15 cellular contexts compared by ENCODE assay signal in genomic region chr12:19411234-19412221, GRCh38. TPM values are rescaled to one million over a fixed set of nuclear protein-coding genes. Genes with fewer than 3 reads are reported as not detected.
DNase-seq lines count a peak whose midpoint lies in the region; ATAC-seq and TF ChIP-seq lines count a peak whose summit lies in the region.
"Had no signal": no experiment of that assay in that cellular context is flagged by ENCODE, and none has a peak within 500 bp of the region (broad histone marks: within the 10 kb centered on the region; RNA-seq: fewer than 3 reads in every experiment).

No MANE protein-coding gene starts in this region.

- TF ChIP-seq POLR2A in gastrocnemius medialis (IDR thresholded peaks at IDR 0.05), result no peak

- H3K27me3 ChIP-seq in hepatocyte (no peaks in the 10 kb centered on the region), gastrocnemius medialis (peaks cover 0 to 2% (median 0%) of the 10 kb centered on the region in 3 donors)
- H3K27me3 ChIP-seq: brain microvascular endothelial cell had no signal

- peak; percentile 45 for DNase-seq in astrocyte of the hippocampus (ENCODE audit: low read depth, low spot score)
- no peak for DNase-seq in hepatocyte (ENCODE audit: low spot score)
- no peak for DNase-seq in gastrocnemius medialis
- DNase-seq in activated naive CD4-positive, alpha-beta T cell treated with Interleukin-2 at 50 U/mL for 16 hours, result no peak
- DNase-seq in AG08395 (ENCODE audit: low spot score), result no peak
- DNase-seq: activated gamma-delta T cell; brain microvascular endothelial cell; COR-L47; lower lobe of right lung; natural killer cell; NK-92 treated with Interleukin-12 subunit alpha and Interleukin-12 subunit beta, amount 100 ng/mL, for 24 hours; SHP77 treated with DMSO at 0.1 percent for 48 hours; stimulated activated CD4-positive, alpha-beta T cell treated with anti-CD3 and anti-CD28 coated beads, Interleukin-1b, Interleukin-23, amount 100 ng/mL, for 48 hours had no signal

- H2AFZ ChIP-seq in hepatocyte, result no peak overlapping the region

- H3K36me3 ChIP-seq in HEK293 (ENCODE audit: control insufficient read depth in 2 of 2, insufficient read depth in 1 of 2, low read length in 2 of 2) (no peaks in the 10 kb centered on the region), hepatocyte (replicated peaks; ENCODE audit: insufficient read depth, low read depth) (no peaks in the 10 kb centered on the region), gastrocnemius medialis (no peaks in the 10 kb centered on the region)
- H3K36me3 ChIP-seq: brain microvascular endothelial cell, lower lobe of right lung had no signal

- H3K9me3 ChIP-seq in HEK293 (ENCODE audit: control insufficient read depth, insufficient read depth, low read depth, low read length) (no peaks in the 10 kb centered on the region), hepatocyte (ENCODE audit: low read depth) (no peaks in the 10 kb centered on the region), gastrocnemius medialis (no peaks in the 10 kb centered on the region)
- H3K9me3 ChIP-seq: lower lobe of right lung had no signal

- H3K4me1 ChIP-seq in HEK293 (ENCODE audit: control insufficient read depth, insufficient read depth, low read length), result no peaks in the 10 kb centered on the region
- peaks cover 24% of the 10 kb centered on the region for H3K4me1 ChIP-seq in hepatocyte (ENCODE audit: insufficient read depth)
- no peaks in the 10 kb centered on the region for H3K4me1 ChIP-seq in gastrocnemius medialis

- CTCF ChIA-PET in HEK293 (lab: Yijun Ruan, JAX), result interaction anchor here (0.6 kb wide), 3 partner anchors 16 to 1191 kb away, joined by 3 to 4 read pairs (median 3); no protein-coding TSS in a partner anchor

- TF ChIP-seq CTCF in HEK293 (tag by site-specific recombination; IDR thresholded peaks at IDR 0.05), result no peak
- no peak for TF ChIP-seq CTCF in hepatocyte (IDR thresholded peaks at IDR 0.05; ENCODE audit: poor library complexity)
- TF ChIP-seq CTCF in gastrocnemius medialis (IDR thresholded peaks at IDR 0.05 in 4 of 5, conservative IDR thresholded peaks at IDR 0.05 in 1 of 5), result no peak

- no peak overlapping the region for H3K4me2 ChIP-seq in hepatocyte

- no peaks in the 10 kb centered on the region for H4K20me1 ChIP-seq in hepatocyte (ENCODE audit: insufficient read depth, poor library complexity, severe bottlenecking)

- intact Hi-C loops in gastrocnemius medialis (cut with DNase I; ENCODE audit: low total_unique reads), result no loop called here

- POLR2A ChIA-PET in HEK293 (lab: Yijun Ruan, JAX), result no interaction called here

- H3K9me2 ChIP-seq in hepatocyte (replicated peaks; ENCODE audit: insufficient read depth), result no peaks in the 10 kb centered on the region

- H3K4me3 ChIP-seq in HEK293 (ENCODE audit: low read depth, low read length) (no peak overlapping the region), hepatocyte (no peak overlapping the region), gastrocnemius medialis (no peak overlapping the region)
- H3K4me3 ChIP-seq: lower lobe of right lung had no signal

- no peak for ATAC-seq in gastrocnemius medialis
- no peak for ATAC-seq in GM21367 (IDR thresholded peaks at IDR 0.05; ENCODE audit: unreplicated experiment)
- ATAC-seq: natural killer cell had no signal

- 87% methylated on average over 10 of the region's 10 CpGs for WGBS in hepatocyte (ENCODE audit: low lambda C conversion rate, missing lambda C conversion rate)

- in situ Hi-C loops in gastrocnemius medialis (cut with MboI; ENCODE audit: low sequenced_read_pairs in 4 of 4), result no loop called here

- H3K27ac ChIP-seq in HEK293 (ENCODE audit: extremely low read depth, low read depth, low read length) (no peak overlapping the region), hepatocyte (peak overlapping the region; percentile 64), gastrocnemius medialis (peak overlapping the region; percentile 20 to 57 (median 45))
- H3K27ac ChIP-seq: brain microvascular endothelial cell, lower lobe of right lung had no signal

- no peaks in the 10 kb centered on the region for H3K79me2 ChIP-seq in hepatocyte

TF ChIP-seq in HEK293, 187 proteins besides CTCF, POLR2A, EP300 and RAD21:
- TF ChIP-seq SETDB1 (IDR thresholded peaks at IDR 0.05; ENCODE audit: insufficient read length, low read length) (peak; percentile 87), MEIS1 (CRISPR knock-in tag; IDR thresholded peaks at IDR 0.05; ENCODE audit: borderline replicate concordance) (no peak), ZNF18 (tag by site-specific recombination; IDR thresholded peaks at IDR 0.05) (no peak)

RNA-seq across cellular contexts. Expression of gene AEBP2, which starts 27.8 kb away (rescaled TPM):
- total RNA-seq in hepatocyte (17.3 and 22.5 TPM in 2 replicates), gastrocnemius medialis (10 to 100 TPM in 3 of 4 donors, 1 to 10 TPM in 1; 9.2 to 22.2 (median 13.2) TPM)
- 12.4 and 13.5 TPM in 2 replicates for polyA plus RNA-seq in hepatocyte
